In genomic region chr1:201828820-201829774, GRCh38 we compare ENCODE assay signal across 1 cellular context.
TF ChIP-seq lines count a peak whose summit lies in the region.

Gene IPO9 (plus strand): TSS chr1:201829157. CDS start chr1:201829210, 53 bp downstream.

TF ChIP-seq in K562, 482 proteins besides CTCF, POLR2A, EP300 and RAD21 (continued from another document and continues in another):
- TF ChIP-seq AFF1 (IDR thresholded peaks at IDR 0.05; ENCODE audit: low read depth in 1 of 2, partially characterized antibody in 2 of 2) (peak in 1 of 2 experiments; percentile 33), E2F6 (IDR thresholded peaks at IDR 0.05; ENCODE audit: borderline replicate concordance in 1 of 2, extremely low read depth in 1 of 2, insufficient read depth in 1 of 2, insufficient read length in 1 of 2, low read depth in 1 of 2, low read length in 1 of 2, poor library complexity in 1 of 2, severe bottlenecking in 1 of 2) (peak in 1 of 2 experiments; percentile 80), ELK1 (CRISPR knock-in tag; IDR thresholded peaks at IDR 0.05) (no peak), CGGBP1 (CRISPR knock-in tag; IDR thresholded peaks at IDR 0.05) (no peak), CBFB (CRISPR knock-in tag; IDR thresholded peaks at IDR 0.05) (peak; percentile 86; the same call in 1 of the 2 replicates), HOMEZ (CRISPR knock-in tag; IDR thresholded peaks at IDR 0.05) (no peak), GABPA (tag; conservative IDR thresholded peaks at IDR 0.05; ENCODE audit: low read depth) (peak; percentile 41), HDAC8 (tag; IDR thresholded peaks at IDR 0.05) (peak; percentile 77; the same call in 1 of the 2 replicates), SMAD4 (CRISPR knock-in tag; conservative IDR thresholded peaks at IDR 0.05) (peak; percentile 75), ZNF592 (IDR thresholded peaks at IDR 0.05) (peak; percentile 62), CREB1 (IDR thresholded peaks at IDR 0.05) (peak; percentile 73), CREB1 (CRISPR knock-in tag; IDR thresholded peaks at IDR 0.05) (no peak; the same call in 1 of the 2 replicates), SP1 (CRISPR knock-in tag; IDR thresholded peaks at IDR 0.05) (peak; percentile 54), ETV6 (IDR thresholded peaks at IDR 0.05; ENCODE audit: borderline replicate concordance in 1 of 2, low read depth in 2 of 2, low read length in 1 of 2) (peak in 1 of 2 experiments; percentile 14; a peak in 1 of 4 replicates), ETV6 (CRISPR knock-in tag; IDR thresholded peaks at IDR 0.05; ENCODE audit: borderline replicate concordance) (no peak), NCOR1 (IDR thresholded peaks at IDR 0.05) (peak; percentile 34), NBN (IDR thresholded peaks at IDR 0.05; ENCODE audit: low read depth) (peak; percentile 65), RCOR1 (IDR thresholded peaks at IDR 0.05; ENCODE audit: borderline replicate concordance in 1 of 2, low read depth in 2 of 2, low read length in 2 of 2) (peak in 1 of 2 experiments; percentile 79; a peak in 2 of 4 replicates), PKNOX1 (IDR thresholded peaks at IDR 0.05) (peak; percentile 87), ZNF224 (CRISPR knock-in tag; IDR thresholded peaks at IDR 0.05) (no peak), SMARCA5 (IDR thresholded peaks at IDR 0.05) (peak; percentile 90), RUNX1 (IDR thresholded peaks at IDR 0.05; ENCODE audit: low read depth) (0 out of 2 replicates have a peak, but pooled peaks have one; percentile 45), PRMT5 (CRISPR knock-in tag; IDR thresholded peaks at IDR 0.05) (no peak), BRD9 (IDR thresholded peaks at IDR 0.05; ENCODE audit: low read depth, partially characterized antibody) (peak; percentile 16), NELFE (IDR thresholded peaks at IDR 0.05; ENCODE audit: insufficient read depth, insufficient read length) (no peak), SOX6 (IDR thresholded peaks at IDR 0.05) (peak; percentile 56), ETS2 (tag; IDR thresholded peaks at IDR 0.05; ENCODE audit: borderline replicate concordance, poor library complexity, severe bottlenecking) (no peak), PREB (CRISPR knock-in tag; IDR thresholded peaks at IDR 0.05) (no peak), ZNF76 (CRISPR knock-in tag; IDR thresholded peaks at IDR 0.05; ENCODE audit: borderline replicate concordance) (peak; percentile 35; the same call in 1 of the 2 replicates), HDAC6 (IDR thresholded peaks at IDR 0.05; ENCODE audit: low read depth, low read length) (no peak), ZNF347 (CRISPR knock-in tag; IDR thresholded peaks at IDR 0.05; ENCODE audit: low read depth) (no peak), ZNF655 (CRISPR knock-in tag; IDR thresholded peaks at IDR 0.05) (no peak), DACH1 (IDR thresholded peaks at IDR 0.05; ENCODE audit: partially characterized antibody) (no peak), SREBF2 (CRISPR knock-in tag; IDR thresholded peaks at IDR 0.05) (no peak), KLF1 (tag; IDR thresholded peaks at IDR 0.05) (0 out of 2 replicates have a peak, but pooled peaks have one; percentile 71), ZNF507 (tag; conservative IDR thresholded peaks at IDR 0.05) (no peak), ZBED1 (IDR thresholded peaks at IDR 0.05) (peak; percentile 67; the same call in 1 of the 2 replicates), ZNF699 (CRISPR knock-in tag; IDR thresholded peaks at IDR 0.05; ENCODE audit: insufficient replicate concordance) (no peak), FUS (optimal IDR thresholded peaks at IDR 0.05; ENCODE audit: low read depth, low read length) (no peak), NR0B1 (IDR thresholded peaks at IDR 0.05; ENCODE audit: partially characterized antibody) (no peak), POLR3A (IDR thresholded peaks at IDR 0.05; ENCODE audit: borderline replicate concordance, extremely low read depth, insufficient read depth, insufficient read length) (no peak), MLLT1 (IDR thresholded peaks at IDR 0.05) (peak; percentile 58 to 84; a peak in 2 of 4 replicates), C11orf30 (IDR thresholded peaks at IDR 0.05; ENCODE audit: low read depth) (peak; percentile 69)
